ENCODE assay signal across 8 cellular contexts in genomic region chr22:41557401-41558240, GRCh38. TPM values are rescaled to one million over a fixed set of nuclear protein-coding genes. Genes with fewer than 3 reads are reported as not detected.
DNase-seq lines count a peak whose midpoint lies in the region; TF ChIP-seq lines count a peak whose summit lies in the region.

No MANE protein-coding gene starts in this region.

- H3K4me3 ChIP-seq in osteoblast (ENCODE audit: insufficient read depth, low read length) (no peak overlapping the region), prostate gland (no peak overlapping the region)

- intact Hi-C loops in prostate gland (cut with DNase I), result no loop called here

- 38% methylated on average over 19 of the region's 19 CpGs for WGBS in prostate gland

- in situ Hi-C loops in G401 (cut with HindIII; ENCODE audit: low sequenced_read_pairs), result no loop called here

- DNase-seq in G401 (ENCODE audit: low spot score) (peak; percentile 68), NCI-H524 treated with DMSO at 0.1 percent for 48 hours (lab: John Stamatoyannopoulos, UW) (peak; percentile 87), fibroblast of gingiva (ENCODE audit: low read depth) (peak; percentile 52), osteoblast (ENCODE audit: insufficient read length, low spot score, missing footprints) (peak; percentile 97), COLO668 (lab: John Stamatoyannopoulos, UW; ENCODE audit: unreplicated experiment) (no peak), HT-29 (ENCODE audit: low spot score) (no peak), NCI-H526 (lab: John Stamatoyannopoulos, UW) (no peak), prostate gland (ENCODE audit: low spot score) (no peak)

- peak overlapping the region; percentile 78 for H3K4me2 ChIP-seq in osteoblast (ENCODE audit: insufficient read depth, low read length)

- TF ChIP-seq CTCF in osteoblast (IDR thresholded peaks at IDR 0.05; ENCODE audit: extremely low read depth, low read depth, low read length), result no peak
- TF ChIP-seq CTCF in prostate gland (IDR thresholded peaks at IDR 0.05), result no peak

- H3K4me1 ChIP-seq in osteoblast (ENCODE audit: insufficient read depth, low read length) (peaks cover 15% of the 10 kb centered on the region), prostate gland (replicated peaks) (no peaks in the 10 kb centered on the region)

- no peaks in the 10 kb centered on the region for H3K36me3 ChIP-seq in osteoblast (ENCODE audit: insufficient read depth, low read length)
- H3K36me3 ChIP-seq in prostate gland, result no peaks in the 10 kb centered on the region

- no peak for TF ChIP-seq POLR2A in prostate gland (IDR thresholded peaks at IDR 0.05)

- H4K20me1 ChIP-seq in osteoblast (ENCODE audit: insufficient read depth, low read length), result no peaks in the 10 kb centered on the region

- H3K9me3 ChIP-seq in osteoblast (ENCODE audit: low read depth, low read length) (no peaks in the 10 kb centered on the region), prostate gland (no peaks in the 10 kb centered on the region)

- no peaks in the 10 kb centered on the region for H3K27me3 ChIP-seq in osteoblast (ENCODE audit: insufficient read depth, low read length)
- H3K27me3 ChIP-seq in prostate gland (replicated peaks; ENCODE audit: insufficient read depth), result peaks cover 2% of the 10 kb centered on the region

- peak overlapping the region; percentile 88 for H2AFZ ChIP-seq in osteoblast (ENCODE audit: low read length)

- no peaks in the 10 kb centered on the region for H3K79me2 ChIP-seq in osteoblast (ENCODE audit: insufficient read depth, low read length)

- H3K27ac ChIP-seq in osteoblast (ENCODE audit: low read depth, low read length), result peak overlapping the region; percentile 79
- H3K27ac ChIP-seq in prostate gland, result peak overlapping the region in 1 of 2 donors; percentile 58

RNA-seq across cellular contexts. Expression of gene CSDC2, which starts 3.2 kb away (rescaled TPM):
- total RNA-seq in G401 (2014; rRNA removed; shearing (Covaris generic)), result 10.6 and 11.2 TPM in 2 replicates
- total RNA-seq in osteoblast (0.88 and 1.1 TPM in 2 replicates), prostate gland (10 to 100 TPM in 1 of 2 donors, 1 to 10 TPM in 1; 7.2 to 93.6 TPM)
- total RNA-seq in HT-29 (2014; rRNA removed; shearing (Covaris generic)), result not detected in 2 replicates

RNA-seq across cellular contexts. Expression of gene POLR3H, which starts 13.4 kb away (rescaled TPM):
- 33.8 and 35.3 TPM in 2 replicates for total RNA-seq in G401 (2014; rRNA removed; shearing (Covaris generic))
- 26.2 and 27.9 TPM in 2 replicates for total RNA-seq in osteoblast
- total RNA-seq in HT-29 (2014; rRNA removed; shearing (Covaris generic)), result 27.7 and 32.5 TPM in 2 replicates
- 10 to 100 TPM; 27.8 to 29.1 TPM for total RNA-seq in prostate gland

RNA-seq across cellular contexts. Expression of gene PMM1, which starts 32.0 kb away (rescaled TPM):
- 21.8 and 46.8 TPM in 2 replicates for total RNA-seq in G401 (2014; rRNA removed; shearing (Covaris generic))
- total RNA-seq in osteoblast (15.6 and 18.9 TPM in 2 replicates), prostate gland (10 to 100 TPM; 49.0 to 58.6 TPM)
- 19.6 and 22.5 TPM in 2 replicates for total RNA-seq in HT-29 (2014; rRNA removed; shearing (Covaris generic))

Comparison
In these comparisons a context has a peak if more than half of its experiments do, and no peak if none do; other contexts are left out.
1. DNase-seq: peak in G401 (single experiment), NCI-H524 treated with DMSO at 0.1 percent for 48 hours (single experiment), fibroblast of gingiva (single experiment) and osteoblast (single experiment); none in COLO668 (single experiment), HT-29 (single experiment), NCI-H526 (0 of 2) and prostate gland (single experiment).